8 cellular contexts compared by ENCODE assay signal in genomic region chr1:234772345-234773147, GRCh38.
DNase-seq lines count a peak whose midpoint lies in the region; ATAC-seq, FAIRE-seq and TF ChIP-seq lines count a peak whose summit lies in the region.

No MANE protein-coding gene starts in this region.

- peaks cover 49% of the 10 kb centered on the region for H3K4me1 Mint-ChIP-seq in activated T-helper 17 cell treated with anti-CD3 and anti-CD28 coated beads, Interleukin-2, amount 50 U/mL, for 72 hours

- ATAC-seq in HG03342 (IDR thresholded peaks at IDR 0.05; ENCODE audit: unreplicated experiment) = peak; percentile 83
- ATAC-seq in activated T-helper 17 cell treated with anti-CD3 and anti-CD28 coated beads, Interleukin-2, amount 50 U/mL, for 72 hours (replicated peaks) = peak; percentile 87
- ATAC-seq in foreskin keratinocyte = peak; percentile 95

- peak; percentile 97 for FAIRE-seq in GM19239 (lab: Jason Lieb, UNC)

- H3K27ac ChIP-seq in foreskin keratinocyte (peak overlapping the region; percentile 64), prostate gland (peak overlapping the region in 1 of 2 donors; percentile 24), uterus (peak overlapping the region; percentile 9 to 16)

- no peaks in the 10 kb centered on the region for H3K36me3 ChIP-seq in prostate gland
- H3K36me3 ChIP-seq in uterus = no peaks in the 10 kb centered on the region

- H3K4me3 ChIP-seq in prostate gland (no peak overlapping the region), uterus (no peak overlapping the region)

- DNase-seq in AML-193 (lab: John Stamatoyannopoulos, UW) = peak; percentile 97 to 98
- DNase-seq in GM19239 (ENCODE audit: insufficient read length, low spot score) = peak; percentile 74
- DNase-seq in RKO (ENCODE audit: low spot score) = peak; percentile 98
- peak; percentile 96 to 98 for DNase-seq in foreskin keratinocyte
- peak; percentile 67 for DNase-seq in prostate gland (ENCODE audit: low spot score)
- DNase-seq in uterus = peak; percentile 54 to 75

- no peaks in the 10 kb centered on the region for H3K9me3 Mint-ChIP-seq in activated T-helper 17 cell treated with anti-CD3 and anti-CD28 coated beads, Interleukin-2, amount 50 U/mL, for 72 hours

- no peak for TF ChIP-seq POLR2A in prostate gland (IDR thresholded peaks at IDR 0.05)
- TF ChIP-seq POLR2A in uterus (IDR thresholded peaks at IDR 0.05) = no peak

- no peaks in the 10 kb centered on the region for H3K9me3 ChIP-seq in prostate gland
- H3K9me3 ChIP-seq in uterus = no peaks in the 10 kb centered on the region

- H3K4me1 ChIP-seq in foreskin keratinocyte (peaks cover 11% of the 10 kb centered on the region), prostate gland (replicated peaks) (no peaks in the 10 kb centered on the region), uterus (no peaks in the 10 kb centered on the region)

- peak overlapping the region; percentile 79 for H3K4me3 Mint-ChIP-seq in activated T-helper 17 cell treated with anti-CD3 and anti-CD28 coated beads, Interleukin-2, amount 50 U/mL, for 72 hours

- WGBS in prostate gland = 43% methylated on average over 22 of the region's 22 CpGs

- peaks cover 11% of the 10 kb centered on the region for H3K36me3 Mint-ChIP-seq in activated T-helper 17 cell treated with anti-CD3 and anti-CD28 coated beads, Interleukin-2, amount 50 U/mL, for 72 hours (ENCODE audit: low read depth)

- intact Hi-C loops in prostate gland (cut with DNase I) = no loop called here
- intact Hi-C loops in uterus (cut with DNase I; ENCODE audit: low total_unique reads) = no loop called here

- peak overlapping the region; percentile 91 for H3K27ac Mint-ChIP-seq in activated T-helper 17 cell treated with anti-CD3 and anti-CD28 coated beads, Interleukin-2, amount 50 U/mL, for 72 hours

- H3K27me3 ChIP-seq in foreskin keratinocyte = peaks cover 12% of the 10 kb centered on the region
- H3K27me3 ChIP-seq in prostate gland (replicated peaks; ENCODE audit: insufficient read depth) = no peaks in the 10 kb centered on the region
- H3K27me3 ChIP-seq in uterus = peaks cover 0 to 3% of the 10 kb centered on the region in 2 donors

- no peaks in the 10 kb centered on the region for H3K27me3 Mint-ChIP-seq in activated T-helper 17 cell treated with anti-CD3 and anti-CD28 coated beads, Interleukin-2, amount 50 U/mL, for 72 hours

- no peak for TF ChIP-seq CTCF in foreskin keratinocyte (conservative IDR thresholded peaks at IDR 0.05)
- TF ChIP-seq CTCF in prostate gland (IDR thresholded peaks at IDR 0.05) = no peak
- no peak for TF ChIP-seq CTCF in uterus (IDR thresholded peaks at IDR 0.05)
